Comparison of ENCODE assay signal across 26 cellular contexts in genomic region chr5:40829748-40830305, GRCh38. TPM values are rescaled to one million over a fixed set of nuclear protein-coding genes. Genes with fewer than 3 reads are reported as not detected.
DNase-seq lines count a peak whose midpoint lies in the region; ATAC-seq and TF ChIP-seq lines count a peak whose summit lies in the region.
"Had no signal": no experiment of that assay in that cellular context is flagged by ENCODE, and none has a peak within 500 bp of the region (broad histone marks: within the 10 kb centered on the region; RNA-seq: fewer than 3 reads in every experiment).

No MANE protein-coding gene starts in this region.

- no peak overlapping the region for H3K4me3 Mint-ChIP-seq in chondrocyte (ENCODE audit: unreplicated experiment)
- H3K4me3 Mint-ChIP-seq in stimulated activated effector memory CD8-positive, alpha-beta T cell treated with anti-CD3 and anti-CD28 coated beads, Interleukin-12 subunit alpha, Interleukin-12 subunit beta, amount 100 ng/mL, for 72 hours = no peak overlapping the region

- H3K79me2 ChIP-seq in PC-9 (ENCODE audit: low read depth) = peaks cover 60% of the 10 kb centered on the region

- H3K9me2 ChIP-seq in PC-9 (ENCODE audit: insufficient read depth) = no peaks in the 10 kb centered on the region

- H3K27ac ChIP-seq in cardiac muscle cell = peak overlapping the region; percentile 60
- peak overlapping the region; percentile 96; the same call in 1 of the 2 replicates for H3K27ac ChIP-seq in PC-9
- H3K27ac ChIP-seq in gastroesophageal sphincter = no peak overlapping the region
- H3K27ac ChIP-seq: neutrophil, skin epidermis, tibial artery had no signal

- no peaks in the 10 kb centered on the region for H3K9me3 ChIP-seq in cardiac muscle cell (ENCODE audit: low read depth)
- no peaks in the 10 kb centered on the region for H3K9me3 ChIP-seq in PC-9 (ENCODE audit: insufficient read depth, low read depth)
- no peaks in the 10 kb centered on the region for H3K9me3 ChIP-seq in gastroesophageal sphincter
- H3K9me3 ChIP-seq: neutrophil, tibial artery had no signal

- H3K36me3 Mint-ChIP-seq in chondrocyte (ENCODE audit: low read depth) = peaks cover 65% of the 10 kb centered on the region
- peaks cover 100% of the 10 kb centered on the region for H3K36me3 Mint-ChIP-seq in stimulated activated effector memory CD8-positive, alpha-beta T cell treated with anti-CD3 and anti-CD28 coated beads, Interleukin-12 subunit alpha, Interleukin-12 subunit beta, amount 100 ng/mL, for 72 hours

- DNase-seq in cardiac muscle cell (ENCODE audit: low read depth in 1 of 2, low spot score in 1 of 2) = no peak
- no peak for DNase-seq in left cardiac atrium
- DNase-seq in PC-9 = no peak
- DNase-seq in chondrocyte (ENCODE audit: low spot score) = no peak
- no peak for DNase-seq in stimulated activated effector memory CD8-positive, alpha-beta T cell treated with anti-CD3 and anti-CD28 coated beads, Interleukin-12 subunit alpha, Interleukin-12 subunit beta, amount 100 ng/mL, for 72 hours (ENCODE audit: low spot score in 2 of 2)
- no peak for DNase-seq in C1 segment of cervical spinal cord (lab: John Stamatoyannopoulos, UW)
- DNase-seq: activated CD4-positive, alpha-beta T cell treated with anti-CD3 and anti-CD28 coated beads for 48 hours; activated CD8-positive, alpha-beta memory T cell treated with anti-CD3 and anti-CD28 coated beads, Interleukin-2, amount 50 U/mL, for 48 hours; CD4-positive, alpha-beta memory T cell; DMS79; effector CD4-positive, alpha-beta T cell; islet precursor cell; Kasumi-1; NCI-H1092 treated with DMSO at 0.1 percent for 48 hours; NCI-H1930; NCI-H345; NCI-H774; SIG-M5; stimulated activated naive CD8-positive, alpha-beta T cell treated with anti-CD3 and anti-CD28 coated beads, Interleukin-15, Interleukin-2, amounts not matched to agents 100 U/mL and 50 U/mL, for 24 hours; T-helper 1 cell; tibial artery had no signal

- H3K9me3 Mint-ChIP-seq in chondrocyte (ENCODE audit: low read depth) = no peaks in the 10 kb centered on the region
- no peaks in the 10 kb centered on the region for H3K9me3 Mint-ChIP-seq in stimulated activated effector memory CD8-positive, alpha-beta T cell treated with anti-CD3 and anti-CD28 coated beads, Interleukin-12 subunit alpha, Interleukin-12 subunit beta, amount 100 ng/mL, for 72 hours

- H3K4me3 ChIP-seq in cardiac muscle cell = no peak overlapping the region
- no peak overlapping the region for H3K4me3 ChIP-seq in PC-9
- no peak overlapping the region for H3K4me3 ChIP-seq in gastroesophageal sphincter
- H3K4me3 ChIP-seq: skin epidermis, tibial artery had no signal

- TF ChIP-seq EP300 in gastroesophageal sphincter (IDR thresholded peaks at IDR 0.05) = no peak

- POLR2A ChIA-PET in PC-9 (lab: Charles Lee; ENCODE audit: unreplicated experiment) = interaction anchor here (0.5 kb wide), 1 partner anchor 36 kb away, joined by 6 read pairs; no protein-coding TSS in a partner anchor

- H3K27me3 ChIP-seq in cardiac muscle cell (no peaks in the 10 kb centered on the region), PC-9 (ENCODE audit: insufficient read depth, low read depth) (no peaks in the 10 kb centered on the region), gastroesophageal sphincter (no peaks in the 10 kb centered on the region)
- H3K27me3 ChIP-seq: neutrophil, tibial artery had no signal

- peaks cover 40% of the 10 kb centered on the region for H3K4me1 Mint-ChIP-seq in chondrocyte (ENCODE audit: low read depth)
- peaks cover 51% of the 10 kb centered on the region for H3K4me1 Mint-ChIP-seq in stimulated activated effector memory CD8-positive, alpha-beta T cell treated with anti-CD3 and anti-CD28 coated beads, Interleukin-12 subunit alpha, Interleukin-12 subunit beta, amount 100 ng/mL, for 72 hours

- TF ChIP-seq POLR2A in gastroesophageal sphincter (IDR thresholded peaks at IDR 0.05) = no peak

- TF ChIP-seq CTCF in cardiac muscle cell (IDR thresholded peaks at IDR 0.05; ENCODE audit: low read depth, low read length) = no peak
- TF ChIP-seq CTCF in PC-9 (conservative IDR thresholded peaks at IDR 0.05) = no peak
- no peak for TF ChIP-seq CTCF in chondrocyte (IDR thresholded peaks at IDR 0.05)
- TF ChIP-seq CTCF in gastroesophageal sphincter (IDR thresholded peaks at IDR 0.05) = no peak

- H3F3A ChIP-seq in PC-9 (ENCODE audit: insufficient read depth, low read depth) = peaks cover 100% of the 10 kb centered on the region

- ATAC-seq in left cardiac atrium (no peak), GM18517 (IDR thresholded peaks at IDR 0.05; ENCODE audit: unreplicated experiment) (no peak), gastroesophageal sphincter (no peak)
- no peak for ATAC-seq in stimulated activated effector memory CD8-positive, alpha-beta T cell treated with anti-CD3 and anti-CD28 coated beads, Interleukin-12 subunit alpha, Interleukin-12 subunit beta, amount 100 ng/mL, for 72 hours
- ATAC-seq: esophagus mucosa; stimulated activated naive CD8-positive, alpha-beta T cell treated with anti-CD3 and anti-CD28 coated beads, Interleukin-15, Interleukin-2, amounts not matched to agents 100 U/mL and 50 U/mL, for 24 hours had no signal

- WGBS in gastroesophageal sphincter (ENCODE audit: low coverage in 1 of 2), 2 donors = 89% methylated on average over 5 of the region's 12 CpGs; no CpG with 5 or more reads in 1 of the 2 donors

- H4K20me1 ChIP-seq in PC-9 (ENCODE audit: insufficient read depth) = peaks cover 88% of the 10 kb centered on the region

- no peak overlapping the region for H3K4me2 ChIP-seq in PC-9

- peak overlapping the region; percentile 51 for H3K27ac Mint-ChIP-seq in chondrocyte (ENCODE audit: unreplicated experiment)
- peak overlapping the region; percentile 98 for H3K27ac Mint-ChIP-seq in stimulated activated effector memory CD8-positive, alpha-beta T cell treated with anti-CD3 and anti-CD28 coated beads, Interleukin-12 subunit alpha, Interleukin-12 subunit beta, amount 100 ng/mL, for 72 hours

- CTCF ChIA-PET in PC-9 (lab: Charles Lee) = no interaction called here

- H3K36me3 ChIP-seq in cardiac muscle cell = peaks cover 79% of the 10 kb centered on the region
- peaks cover 83% of the 10 kb centered on the region for H3K36me3 ChIP-seq in PC-9 (ENCODE audit: low read depth)
- peaks cover 0 to 77% of the 10 kb centered on the region in 2 donors for H3K36me3 ChIP-seq in gastroesophageal sphincter

- no peaks in the 10 kb centered on the region for H3K27me3 Mint-ChIP-seq in chondrocyte (ENCODE audit: low read depth)
- H3K27me3 Mint-ChIP-seq: CD4-positive, alpha-beta memory T cell had no signal

- peaks cover 13% of the 10 kb centered on the region for H3K4me1 ChIP-seq in cardiac muscle cell (ENCODE audit: low read depth)
- peaks cover 28% of the 10 kb centered on the region for H3K4me1 ChIP-seq in PC-9 (replicated peaks; ENCODE audit: insufficient read depth)
- H3K4me1 ChIP-seq in gastroesophageal sphincter = peaks cover 0 to 26% (median 2%) of the 10 kb centered on the region in 3 donors

- no peak overlapping the region for H2AFZ ChIP-seq in PC-9

- intact Hi-C loops in left cardiac atrium (cut with DNase I) (no loop called here), PC-9 (cut with micrococcal nuclease; ENCODE audit: unreplicated experiment) (no loop called here)

- BruUV-seq in PC-9 (replicated peaks; lab: Mats Ljungman, UMichigan) = no TSS peak

RNA-seq across cellular contexts. Expression of gene RPL37, which starts 5.2 kb away (rescaled TPM):
- total RNA-seq in cardiac muscle cell (115 and 181 TPM in 2 replicates), left cardiac atrium (100 to 1,000 TPM; 666 to 710 TPM), PC-9 (2021) (3,889 and 3,938 TPM in 2 replicates), chondrocyte (714 to 807 TPM (median 721 TPM) in 3 replicates), gastroesophageal sphincter (100 to 1,000 TPM in 2 of 4 donors, 10 to 100 TPM in 2; 64.0 to 132 (median 91.4) TPM)
- 473 and 553 TPM in 2 replicates for polyA plus RNA-seq in cardiac muscle cell

RNA-seq across cellular contexts. Expression of gene CARD6, which starts 11.3 kb away (rescaled TPM):
- total RNA-seq in cardiac muscle cell (0.11 and 0.12 TPM in 2 replicates), left cardiac atrium (10 to 100 TPM; 10.6 to 10.8 TPM), PC-9 (2021) (10.8 and 16.1 TPM in 2 replicates), chondrocyte (0.36 to 0.72 TPM (median 0.53 TPM) in 3 replicates), gastroesophageal sphincter (10 to 100 TPM in 1 of 4 donors, 1 to 10 TPM in 3; 4.8 to 13.6 (median 8.5) TPM)
- 0.06 and 0.32 TPM in 2 replicates for polyA plus RNA-seq in cardiac muscle cell

RNA-seq across cellular contexts. Expression of gene PRKAA1, which starts 31.7 kb away (rescaled TPM):
- 21.5 and 26.1 TPM in 2 replicates for total RNA-seq in cardiac muscle cell
- polyA plus RNA-seq in cardiac muscle cell = 22.6 and 29.3 TPM in 2 replicates
- total RNA-seq in left cardiac atrium = 10 to 100 TPM; 41.8 to 57.6 TPM
- 155 and 178 TPM in 2 replicates for total RNA-seq in PC-9 (2021)
- 67.8 to 71.3 TPM (median 70.8 TPM) in 3 replicates for total RNA-seq in chondrocyte
- total RNA-seq in gastroesophageal sphincter = 100 to 1,000 TPM in 2 of 4 donors, 10 to 100 TPM in 2; 66.5 to 113 (median 97.9) TPM

Comparison
In these comparisons a context has a peak if more than half of its experiments do, and no peak if none do; other contexts are left out.
1. H3K27ac ChIP-seq: peak in cardiac muscle cell (single experiment) and PC-9 (single experiment); none in gastroesophageal sphincter (0 of 4).